Comparison of ENCODE assay signal across 23 cellular contexts in the genomic region with DNA sequence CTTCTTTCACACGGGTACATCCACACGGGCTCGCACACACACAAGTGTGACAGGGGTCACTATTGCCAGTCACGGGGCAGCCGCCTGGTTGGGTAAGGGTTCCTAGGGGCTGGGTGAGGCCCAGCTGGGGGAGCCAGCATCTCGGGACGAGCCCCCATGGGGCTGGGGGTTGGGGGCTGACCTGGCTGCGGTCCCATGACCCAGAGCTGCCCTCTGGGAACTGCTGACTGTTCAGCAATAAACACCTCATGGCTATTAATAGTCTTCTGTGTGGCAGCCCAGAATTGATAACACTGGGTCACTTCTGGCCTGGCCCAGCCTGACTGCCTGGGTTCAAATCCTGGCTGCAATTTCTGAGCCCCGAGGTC. TPM values are rescaled to one million over a fixed set of nuclear protein-coding genes. Genes with fewer than 3 reads are reported as not detected.
DNase-seq lines count a peak whose midpoint lies in the region; ATAC-seq and TF ChIP-seq lines count a peak whose summit lies in the region.
"Had no signal": no experiment of that assay in that cellular context is flagged by ENCODE, and none has a peak within 500 bp of the region (broad histone marks: within the 10 kb centered on the region; RNA-seq: fewer than 3 reads in every experiment).

No MANE protein-coding gene starts in this region.

- peak overlapping the region; percentile 94 for H3K27ac ChIP-seq in cardiac muscle cell
- peak overlapping the region; percentile 33 to 38 for H3K27ac ChIP-seq in right atrium auricular region
- peak overlapping the region; percentile 69 for H3K27ac ChIP-seq in psoas muscle
- H3K27ac ChIP-seq: SJCRH30 had no signal

- H3K4me3 ChIP-seq in cardiac muscle cell (no peak overlapping the region), right atrium auricular region (no peak overlapping the region), psoas muscle (no peak overlapping the region)
- H3K4me3 ChIP-seq: SJCRH30 had no signal

- WGBS in psoas muscle, 3 donors, result 30 to 45% (median 30%) methylated on average over 9 of the region's 9 CpGs

- peak in 1 of 2 donors; percentile 75 for DNase-seq in cardiac muscle cell (ENCODE audit: low read depth in 1 of 2, low spot score in 1 of 2)
- DNase-seq in right atrium auricular region (ENCODE audit: low spot score), result no peak
- no peak for DNase-seq in psoas muscle
- DNase-seq in T1000 (lab: John Stamatoyannopoulos, UW), result no peak
- DNase-seq in effector CD4-positive, alpha-beta T cell, result no peak
- DNase-seq: ACHN; C1 segment of cervical spinal cord; Calu3; CD8-positive, alpha-beta memory T cell; GDM1; GOT3; HCEC 1CT; KG1; NCI-H1092 treated with DMSO at 0.1 percent for 48 hours; NCI-H1436 treated with DMSO at 0.1 percent for 48 hours; NCI-H2029; NCI-H2227 treated with DMSO at 0.1 percent for 48 hours; NCI-H510A treated with DMSO at 0.1 percent for 48 hours; NCI-H774; NK-92 treated with Interleukin-12 subunit alpha and Interleukin-12 subunit beta, amount 100 ng/mL, for 24 hours; SJCRH30 had no signal

- TF ChIP-seq CTCF in cardiac muscle cell (IDR thresholded peaks at IDR 0.05; ENCODE audit: low read depth, low read length) (no peak), right atrium auricular region (IDR thresholded peaks at IDR 0.05) (no peak), psoas muscle (IDR thresholded peaks at IDR 0.05) (no peak)

- H3K27me3 ChIP-seq in cardiac muscle cell, result no peaks in the 10 kb centered on the region
- no peaks in the 10 kb centered on the region for H3K27me3 ChIP-seq in right atrium auricular region
- H3K27me3 ChIP-seq in psoas muscle (ENCODE audit: insufficient read depth in 3 of 3, low read length in 2 of 3), result no peaks in the 10 kb centered on the region
- H3K27me3 ChIP-seq: SJCRH30 had no signal

- H3K9me3 ChIP-seq in cardiac muscle cell (ENCODE audit: low read depth), result no peaks in the 10 kb centered on the region
- no peaks in the 10 kb centered on the region for H3K9me3 ChIP-seq in right atrium auricular region
- H3K9me3 ChIP-seq in psoas muscle, result no peaks in the 10 kb centered on the region
- H3K9me3 ChIP-seq: SJCRH30 had no signal

- ATAC-seq in psoas muscle (peak in 3 of 4 donors; percentile 34 to 50 (median 47)), HG02588 (IDR thresholded peaks at IDR 0.05; ENCODE audit: unreplicated experiment) (no peak), HG03196 (IDR thresholded peaks at IDR 0.05; ENCODE audit: unreplicated experiment) (no peak)

- H3K4me1 ChIP-seq in cardiac muscle cell (ENCODE audit: low read depth), result peaks cover 48% of the 10 kb centered on the region
- H3K4me1 ChIP-seq in right atrium auricular region, result peaks cover 0 to 17% of the 10 kb centered on the region in 2 donors
- H3K4me1 ChIP-seq in psoas muscle, result peaks cover 41% of the 10 kb centered on the region

- H3K36me3 ChIP-seq in cardiac muscle cell (no peaks in the 10 kb centered on the region), right atrium auricular region (no peaks in the 10 kb centered on the region), psoas muscle (ENCODE audit: insufficient read depth in 1 of 2, low read depth in 1 of 2) (no peaks in the 10 kb centered on the region)
- H3K36me3 ChIP-seq: SJCRH30 had no signal

- intact Hi-C loops in psoas muscle (cut with DNase I), result no loop called here

RNA-seq across cellular contexts. Expression of a gene that starts 23.8 kb away (rescaled TPM):
- 409 and 626 TPM in 2 replicates for total RNA-seq in cardiac muscle cell
- 199 and 228 TPM in 2 replicates for polyA plus RNA-seq in cardiac muscle cell
- total RNA-seq in right atrium auricular region, result 100 to 1,000 TPM; 102 to 132 TPM
- total RNA-seq in psoas muscle, result 100 to 1,000 TPM; 132 to 345 (median 208) TPM
- polyA plus RNA-seq in psoas muscle, result 100 to 1,000 TPM in 1 of 3 donors, 10 to 100 TPM in 2; 78.1 to 125 (median 88.3) TPM
- polyA plus RNA-seq: CD8-positive, alpha-beta memory T cell had no signal

Comparison
In these comparisons a context has a peak if more than half of its experiments do, and no peak if none do; other contexts are left out.
1. H3K27ac ChIP-seq: peak in every context shown above with its lines; median percentile 94 in cardiac muscle cell; 69 in psoas muscle; 36 in right atrium auricular region.
2. ATAC-seq: peak in psoas muscle (3 of 4); none in HG02588 (single experiment) and HG03196 (single experiment).